13 cellular contexts compared by ENCODE assay signal in genomic region chr3:126373682-126374601, GRCh38. TPM values are rescaled to one million over a fixed set of nuclear protein-coding genes. Genes with fewer than 3 reads are reported as not detected.
DNase-seq lines count a peak whose midpoint lies in the region; ATAC-seq, FAIRE-seq and TF ChIP-seq lines count a peak whose summit lies in the region.
"Had no signal": no experiment of that assay in that cellular context is flagged by ENCODE, and none has a peak within 500 bp of the region (broad histone marks: within the 10 kb centered on the region; RNA-seq: fewer than 3 reads in every experiment).

No MANE protein-coding gene starts in this region.

- H3K9ac ChIP-seq in H1 (replicated peaks in 1 of 4; ENCODE audit: extremely low read depth in 1 of 4, low read depth in 3 of 4, low read length in 3 of 4) (no peak overlapping the region), liver (ENCODE audit: low read depth in 1 of 2, low read length in 2 of 2) (no peak overlapping the region)

- TF ChIP-seq RAD21 in H1 (IDR thresholded peaks at IDR 0.05 in 1 of 2, conservative IDR thresholded peaks at IDR 0.05 in 1 of 2; ENCODE audit: low read depth in 2 of 2, low read length in 2 of 2) (no peak), liver (IDR thresholded peaks at IDR 0.05) (peak; percentile 56 to 73)

- H3K79me1 ChIP-seq in H1 (ENCODE audit: low read depth, low read length) = no peaks in the 10 kb centered on the region

- no peak overlapping the region for H2BK20ac ChIP-seq in H1 (ENCODE audit: low read length)

- H2AFZ ChIP-seq in H1 (ENCODE audit: low read length) = no peak overlapping the region
- H2AFZ ChIP-seq: PC-9 had no signal

- no peak for ATAC-seq in foreskin keratinocyte

- no peak for TF ChIP-seq POLR2A in H1 (IDR thresholded peaks at IDR 0.05; ENCODE audit: control extremely low read depth in 1 of 2, low read depth in 2 of 2, low read length in 2 of 2)

- POLR2A ChIA-PET in H1 (lab: Charles Lee; ENCODE audit: partially characterized antibody) = interaction anchor here (0.7 kb wide), 1 partner anchor 219 kb away, joined by 4 read pairs; no protein-coding TSS in a partner anchor

- H3K79me2 ChIP-seq in H1 (ENCODE audit: control insufficient read depth in 1 of 2, insufficient read depth in 2 of 2, low read length in 2 of 2) = no peaks in the 10 kb centered on the region

- H4K91ac ChIP-seq in H1 (replicated peaks; ENCODE audit: insufficient read length, low read length) = no peak overlapping the region

- TF ChIP-seq CTCF in H1 (IDR thresholded peaks at IDR 0.05; ENCODE audit: control extremely low read depth in 1 of 3, insufficient read depth in 1 of 3, low read depth in 1 of 3, low read length in 3 of 3) (no peak), liver (IDR thresholded peaks at IDR 0.05; ENCODE audit: low read depth, low read length, missing input control) (no peak), brain microvascular endothelial cell (IDR thresholded peaks at IDR 0.05; ENCODE audit: low read depth, low read length, missing control alignments) (no peak), foreskin keratinocyte (conservative IDR thresholded peaks at IDR 0.05) (no peak)

- no peak overlapping the region for H2AK5ac ChIP-seq in H1 (ENCODE audit: low read depth, low read length)

- no peak overlapping the region for H2BK5ac ChIP-seq in H1 (ENCODE audit: low read depth, low read length)

- no peaks in the 10 kb centered on the region for H4K20me1 ChIP-seq in H1 (replicated peaks in 1 of 2; ENCODE audit: control insufficient read depth in 1 of 2, insufficient read depth in 2 of 2, low read length in 2 of 2)

- H3K9me3 ChIP-seq in H1 (ENCODE audit: insufficient read depth in 2 of 2, low read depth in 1 of 2, low read length in 1 of 2) (peaks cover 1 to 4% of the 10 kb centered on the region in 2 experiments; a peak in 1 of 4 replicates), liver (ENCODE audit: control insufficient read depth in 4 of 4, low read length in 3 of 4) (no peaks in the 10 kb centered on the region)

- H4K8ac ChIP-seq in H1 (ENCODE audit: extremely low read depth, insufficient read depth, low read length) = no peak overlapping the region

- CTCF ChIA-PET in H1 (lab: Charles Lee; ENCODE audit: partially characterized antibody) = interaction anchor here (0.6 to 2.1 kb wide), 4 partner anchors 10 to 55 kb away, joined by 3 to 5 read pairs (median 5); no protein-coding TSS in a partner anchor

- H3K56ac ChIP-seq in H1 (replicated peaks; ENCODE audit: insufficient read length, low read depth, low read length) = no peak overlapping the region

- H3K4me1 ChIP-seq in H1 (replicated peaks in 1 of 4; ENCODE audit: control insufficient read depth in 3 of 4, insufficient read depth in 4 of 4, low read length in 3 of 4) (peaks cover 0 to 2% (median 0%) of the 10 kb centered on the region in 4 experiments; a peak in 1 of 7 replicates), liver (ENCODE audit: control insufficient read depth in 4 of 4, insufficient read depth in 4 of 4, low read length in 3 of 4) (peaks cover 10 to 31% (median 27%) of the 10 kb centered on the region in 4 donors), foreskin keratinocyte (no peaks in the 10 kb centered on the region)

- H3K14ac ChIP-seq in H1 (ENCODE audit: insufficient read length) = no peak overlapping the region

- H3K27ac ChIP-seq in H1 (ENCODE audit: low read depth, low read length) (no peak overlapping the region), liver (ENCODE audit: low read depth in 1 of 2, low read length in 2 of 2) (peak overlapping the region; percentile 68 to 80), temporal lobe (ENCODE audit: low read depth, low read length) (peak overlapping the region; percentile 31), brain microvascular endothelial cell (no peak overlapping the region), foreskin keratinocyte (no peak overlapping the region)
- H3K27ac ChIP-seq: PC-9 had no signal

- no peak for TF ChIP-seq EP300 in H1 (IDR thresholded peaks at IDR 0.05; ENCODE audit: borderline replicate concordance in 1 of 2, low read depth in 2 of 2, low read length in 2 of 2)

- no peak overlapping the region for H2BK12ac ChIP-seq in H1 (ENCODE audit: low read depth, low read length)

- H3K4me3 ChIP-seq in H1 (ENCODE audit: extremely low read depth in 1 of 4, insufficient read depth in 2 of 4, low read depth in 3 of 4, low read length in 4 of 4) (no peak overlapping the region), liver (ENCODE audit: low read depth in 1 of 3, low read length in 3 of 3) (no peak overlapping the region), brain microvascular endothelial cell (ENCODE audit: low read depth, low read length) (no peak overlapping the region)
- H3K4me3 ChIP-seq: PC-9 had no signal

- H3K4me2 ChIP-seq in H1 (ENCODE audit: insufficient read depth in 1 of 2, low read depth in 2 of 2, low read length in 2 of 2) = no peak overlapping the region
- H3K4me2 ChIP-seq: PC-9 had no signal

- H3K27me3 ChIP-seq in H1 (replicated peaks in 1 of 4; ENCODE audit: control insufficient read depth in 3 of 4, extremely low read depth in 1 of 4, insufficient read depth in 3 of 4, low read length in 3 of 4) (no peaks in the 10 kb centered on the region), liver (ENCODE audit: control insufficient read depth in 4 of 4, insufficient read depth in 4 of 4, low read length in 3 of 4) (no peaks in the 10 kb centered on the region), brain microvascular endothelial cell (replicated peaks) (no peaks in the 10 kb centered on the region), foreskin keratinocyte (peaks cover 3% of the 10 kb centered on the region)

- peak overlapping the region; percentile 18; the same call in 1 of the 2 replicates for H2BK15ac ChIP-seq in H1 (ENCODE audit: low read length)

- H3K23ac ChIP-seq in H1 (ENCODE audit: insufficient read length) = no peak overlapping the region

- H4K5ac ChIP-seq in H1 (ENCODE audit: insufficient read length, low read depth, low read length) = no peak overlapping the region

- H3K23me2 ChIP-seq in H1 (ENCODE audit: low read depth, low read length) = no peaks in the 10 kb centered on the region

- no peak for FAIRE-seq in H1 (lab: Jason Lieb, UNC)

- H3K36me3 ChIP-seq in H1 (ENCODE audit: control insufficient read depth in 2 of 4, insufficient read depth in 4 of 4, low read length in 3 of 4) = no peaks in the 10 kb centered on the region
- no peaks in the 10 kb centered on the region for H3K36me3 ChIP-seq in liver (ENCODE audit: control insufficient read depth in 4 of 4, insufficient read depth in 3 of 4, low read depth in 1 of 4, low read length in 3 of 4)
- no peaks in the 10 kb centered on the region for H3K36me3 ChIP-seq in brain microvascular endothelial cell (replicated peaks)

- no peak overlapping the region for H3K4ac ChIP-seq in H1 (replicated peaks; ENCODE audit: insufficient read length, low read depth, low read length)

- in situ Hi-C loops in brain microvascular endothelial cell (cut with HindIII; ENCODE audit: low pct_ligation_motif_present, low sequenced_read_pairs) = no loop called here

- WGBS in H1 (ENCODE audit: extremely low coverage in 1 of 2, insufficient coverage in 1 of 2, insufficient read length in 1 of 2, insufficient replicate concordance in 2 of 2, low coverage in 1 of 2, low lambda C conversion rate in 2 of 2, missing lambda C conversion rate in 1 of 2), 2 experiments = 91% methylated on average over 21 of the region's 21 CpGs; no CpG with 5 or more reads in 1 of the 2 experiments
- 71% methylated on average over 21 of the region's 21 CpGs for WGBS in liver

- no peak overlapping the region for H2BK120ac ChIP-seq in H1 (replicated peaks; ENCODE audit: low read depth, low read length)

- no peak overlapping the region for H3K18ac ChIP-seq in H1 (ENCODE audit: extremely low read depth, low read length)

- DNase-seq in OCI-M1 (lab: John Stamatoyannopoulos, UW) (peak; percentile 16), H1 (ENCODE audit: low read depth in 1 of 2, low spot score in 2 of 2) (no peak), brain microvascular endothelial cell (no peak), SHP77 (lab: John Stamatoyannopoulos, UW) (no peak), foreskin keratinocyte (no peak)
- DNase-seq: activated CD4-positive, alpha-beta memory T cell treated with anti-CD3 and anti-CD28 coated beads for 36 hours; activated naive CD4-positive, alpha-beta T cell treated with anti-CD3 and anti-CD28 coated beads for 36 hours; cortex of kidney; NCI-H226; PC-9 had no signal

TF ChIP-seq in H1, 55 proteins besides CTCF, POLR2A, EP300 and RAD21 (continues in another document):
- TF ChIP-seq CTBP2 (IDR thresholded peaks at IDR 0.05; ENCODE audit: borderline replicate concordance, insufficient read depth, insufficient read length, low read length) = no peak

TF ChIP-seq in liver, 16 proteins besides CTCF, POLR2A, EP300 and RAD21 (continues in another document):
- peak; percentile 91 to 93 for TF ChIP-seq RXRA (IDR thresholded peaks at IDR 0.05)

RNA-seq across cellular contexts. Expression of gene KLF15, which starts 16.7 kb away (rescaled TPM):
- total RNA-seq in H1 (2021; fragmentation: NEBNext Ultra II Directional; extraction: Animal tissue kit (Norgen Biotek cat#: 25700)) = 17.4 and 19.5 TPM in 2 replicates
- polyA plus RNA-seq in H1 (2011; rRNA removed) (15.7 and 27.1 TPM in 2 replicates), liver (10 to 100 TPM; 27.6 to 71.0 TPM), foreskin keratinocyte (0.06 TPM in 1 of 2 replicates, not detected in the other)
- 18.4 TPM for polyA plus RNA-seq in H1 (2011; cell fraction: cytosol; rRNA removed)
- 25.2 TPM for polyA plus RNA-seq in H1 (2011; cell fraction: nucleus; rRNA removed)
- 9.7 to 11.7 TPM (median 11.4 TPM) in 4 replicates for polyA plus RNA-seq in H1 (2012, experiment 1 of 2)
- 12.0 TPM for polyA plus RNA-seq in H1 (2012, experiment 2 of 2)
- polyA plus RNA-seq in H1 (2013, experiment 1 of 2) = 7.1 TPM
- 6.9 TPM for polyA plus RNA-seq in H1 (2013, experiment 2 of 2)
- polyA minus RNA-seq in H1 (2011; rRNA and poly(A)+ RNA removed) = 5.5 and 8.5 TPM in 2 replicates
- 10.0 TPM for polyA minus RNA-seq in H1 (2011; cell fraction: cytosol; rRNA and poly(A)+ RNA removed)
- 19.5 TPM for polyA minus RNA-seq in H1 (2011; cell fraction: nucleus; rRNA and poly(A)+ RNA removed)
- total RNA-seq in liver (100 to 1,000 TPM in 1 of 2 donors, 10 to 100 TPM in 1; 21.4 to 103 TPM), temporal lobe (1.7 TPM), foreskin keratinocyte (0.11 TPM in 1 of 2 replicates, not detected in the other)

RNA-seq across cellular contexts. Expression of gene CFAP100, which starts 20.8 kb away (rescaled TPM):
- total RNA-seq in H1 (2021; fragmentation: NEBNext Ultra II Directional; extraction: Animal tissue kit (Norgen Biotek cat#: 25700)) = not detected in 2 replicates
- polyA plus RNA-seq in H1 (2011; rRNA removed) = 0.09 and 0.17 TPM in 2 replicates
- 0.12 TPM for polyA plus RNA-seq in H1 (2011; cell fraction: cytosol; rRNA removed)
- 0.68 TPM for polyA plus RNA-seq in H1 (2011; cell fraction: nucleus; rRNA removed)
- polyA plus RNA-seq in H1 (2012, experiment 1 of 2) = not detected in 4 replicates
- not detected for polyA plus RNA-seq in H1 (2012, experiment 2 of 2)
- polyA plus RNA-seq in H1 (2013, experiment 1 of 2) = 0.22 TPM
- polyA plus RNA-seq in H1 (2013, experiment 2 of 2) = 0.37 TPM
- 0.69 TPM in 1 of 2 replicates, not detected in the other for polyA minus RNA-seq in H1 (2011; rRNA and poly(A)+ RNA removed)
- polyA minus RNA-seq in H1 (2011; cell fraction: cytosol; rRNA and poly(A)+ RNA removed) = not detected
- not detected for polyA minus RNA-seq in H1 (2011; cell fraction: nucleus; rRNA and poly(A)+ RNA removed)
- total RNA-seq in liver = not detected
- not detected for polyA plus RNA-seq in liver
- 2.5 TPM for total RNA-seq in temporal lobe
- not detected in 2 replicates for total RNA-seq in foreskin keratinocyte
- not detected in 2 replicates for polyA plus RNA-seq in foreskin keratinocyte
- total RNA-seq: activated CD4-positive, alpha-beta memory T cell treated with anti-CD3 and anti-CD28 coated beads for 36 hours; activated naive CD4-positive, alpha-beta T cell treated with anti-CD3 and anti-CD28 coated beads for 36 hours; mesenteric fat pad; PC-9 had no signal

Comparison
In these comparisons a context has a peak if more than half of its experiments do, and no peak if none do; other contexts are left out.
1. H3K27ac ChIP-seq: peak in liver (2 of 2) and temporal lobe (single experiment); none in H1 (single experiment), brain microvascular endothelial cell (single experiment) and foreskin keratinocyte (single experiment).